Comparison of ENCODE assay signal across 8 cellular contexts in the genomic region with DNA sequence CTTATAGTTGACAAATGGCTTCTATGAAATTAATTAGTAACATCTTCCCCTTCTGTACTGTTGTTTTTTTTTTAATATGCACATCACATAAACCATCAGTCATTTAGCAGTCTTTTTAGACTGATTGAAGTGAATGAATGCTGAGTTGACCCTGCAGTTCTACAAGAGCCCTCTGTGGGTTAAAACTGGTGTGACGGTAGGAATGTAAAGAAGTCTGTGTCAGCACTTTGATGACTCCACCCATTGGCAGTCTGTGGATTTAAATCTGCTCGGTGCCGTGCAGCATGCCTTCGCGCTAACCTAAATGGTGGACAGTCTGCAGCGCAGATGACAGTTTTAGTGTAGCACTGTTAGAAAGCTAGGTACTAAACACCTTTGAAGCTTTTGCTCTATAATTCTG. TPM values are rescaled to one million over a fixed set of nuclear protein-coding genes. Genes with fewer than 3 reads are reported as not detected.
DNase-seq lines count a peak whose midpoint lies in the region; ATAC-seq and TF ChIP-seq lines count a peak whose summit lies in the region.

No MANE protein-coding gene starts in this region.

- no peak overlapping the region for H3K9ac ChIP-seq in SK-N-MC (ENCODE audit: insufficient read length)

- no peak overlapping the region for H3K27ac ChIP-seq in SK-N-MC
- H3K27ac ChIP-seq in foreskin keratinocyte = no peak overlapping the region

- H3K9me3 ChIP-seq in SK-N-MC (ENCODE audit: low read depth, low read length) = no peaks in the 10 kb centered on the region

- H3K36me3 ChIP-seq in SK-N-MC (ENCODE audit: insufficient read depth, low read length) = peaks cover 35% of the 10 kb centered on the region

- TF ChIP-seq CTCF in foreskin keratinocyte (conservative IDR thresholded peaks at IDR 0.05) = peak; percentile 54

- peak; percentile 60 for ATAC-seq in foreskin keratinocyte
- ATAC-seq in HG03175 (IDR thresholded peaks at IDR 0.05; ENCODE audit: unreplicated experiment) = no peak
- no peak for ATAC-seq in HG03280 (IDR thresholded peaks at IDR 0.05; ENCODE audit: unreplicated experiment)

- H3K27me3 ChIP-seq in foreskin keratinocyte = no peaks in the 10 kb centered on the region

- DNase-seq in AG08396 (ENCODE audit: low spot score) (peak; percentile 45), ELR (ENCODE audit: low read depth) (peak; percentile 76), SK-N-MC (ENCODE audit: low read depth, low spot score) (no peak), foreskin keratinocyte (peak; percentile 47 to 68), NCI-H1417 treated with DMSO at 0.1 percent for 48 hours (lab: John Stamatoyannopoulos, UW) (no peak), NCI-H2081 treated with DMSO at 0.1 percent for 48 hours (lab: John Stamatoyannopoulos, UW) (no peak)

- peaks cover 17% of the 10 kb centered on the region for H3K4me1 ChIP-seq in foreskin keratinocyte

- H3K4me3 ChIP-seq in SK-N-MC = peak overlapping the region; percentile 59

RNA-seq across cellular contexts. Expression of gene GTF3C4, which starts 3.1 kb away (rescaled TPM):
- total RNA-seq in foreskin keratinocyte = 19.2 and 19.7 TPM in 2 replicates
- polyA plus RNA-seq in foreskin keratinocyte = 4.6 and 5.3 TPM in 2 replicates

RNA-seq across cellular contexts. Expression of gene DDX31, which starts 3.6 kb away (rescaled TPM):
- 21.6 and 22.3 TPM in 2 replicates for total RNA-seq in foreskin keratinocyte
- polyA plus RNA-seq in foreskin keratinocyte = 12.4 and 15.0 TPM in 2 replicates

Comparison
In these comparisons a context has a peak if more than half of its experiments do, and no peak if none do; other contexts are left out.
1. DNase-seq: peak in AG08396 (single experiment), ELR (single experiment) and foreskin keratinocyte (2 of 2); none in SK-N-MC (single experiment), NCI-H1417 treated with DMSO at 0.1 percent for 48 hours (single experiment) and NCI-H2081 treated with DMSO at 0.1 percent for 48 hours (single experiment).